Comparison of ENCODE assay signal across 8 cellular contexts in genomic region chr14:104723651-104724406, GRCh38. TPM values are rescaled to one million over a fixed set of nuclear protein-coding genes. Genes with fewer than 3 reads are reported as not detected.
DNase-seq lines count a peak whose midpoint lies in the region; ATAC-seq and TF ChIP-seq lines count a peak whose summit lies in the region.

TSS of gene ADSS1 (plus strand) at chr14:104724229. CDS start at chr14:104724271, 42 bp downstream.

- DNase-seq in NCI-H1417 (lab: John Stamatoyannopoulos, UW) (peak; percentile 37 to 80 (median 77)), NCI-H1417 treated with DMSO at 0.1 percent for 48 hours (lab: John Stamatoyannopoulos, UW) (no peak), SJCRH30 (no peak), left ventricle myocardium inferior (peak; percentile 80), psoas muscle (peak; percentile 78 to 87)

- peak; percentile 44 for ATAC-seq in HG03135 (IDR thresholded peaks at IDR 0.05; ENCODE audit: unreplicated experiment)
- peak; percentile 47 to 59 (median 52) for ATAC-seq in psoas muscle
- ATAC-seq in GM21381 (IDR thresholded peaks at IDR 0.05; ENCODE audit: unreplicated experiment), result no peak

- no peaks in the 10 kb centered on the region for H3K9me3 Mint-ChIP-seq in activated naive CD8-positive, alpha-beta T cell (ENCODE audit: low read depth)

- no peaks in the 10 kb centered on the region for H3K4me1 Mint-ChIP-seq in activated naive CD8-positive, alpha-beta T cell (ENCODE audit: low read depth)

- H3K27ac Mint-ChIP-seq in activated naive CD8-positive, alpha-beta T cell, result no peak within 1 kb of the TSS

- H3K27me3 ChIP-seq in SJCRH30, result peaks cover 18% of the 10 kb centered on the region; the same call in 1 of the 2 replicates
- no peaks in the 10 kb centered on the region for H3K27me3 ChIP-seq in left ventricle myocardium inferior (ENCODE audit: low read depth)
- H3K27me3 ChIP-seq in psoas muscle (ENCODE audit: insufficient read depth in 3 of 3, low read length in 2 of 3), result no peaks in the 10 kb centered on the region

- peak within 1 kb of the TSS; percentile 56 for H3K4me3 Mint-ChIP-seq in activated naive CD8-positive, alpha-beta T cell

- H3K9me3 ChIP-seq in SJCRH30 (replicated peaks) (no peaks in the 10 kb centered on the region), left ventricle myocardium inferior (replicated peaks) (no peaks in the 10 kb centered on the region), psoas muscle (no peaks in the 10 kb centered on the region)

- WGBS in psoas muscle, 3 donors, result 1 to 2% (median 1%) methylated on average over 36 to 82 of the region's 82 CpGs

- H3K4me1 ChIP-seq in SJCRH30, result peaks cover 13% of the 10 kb centered on the region
- peaks cover 81% of the 10 kb centered on the region for H3K4me1 ChIP-seq in left ventricle myocardium inferior
- peaks cover 56% of the 10 kb centered on the region for H3K4me1 ChIP-seq in psoas muscle

- peak; percentile 93 for TF ChIP-seq CTCF in left ventricle myocardium inferior (IDR thresholded peaks at IDR 0.05; ENCODE audit: borderline replicate concordance)
- TF ChIP-seq CTCF in psoas muscle (IDR thresholded peaks at IDR 0.05), result peak; percentile 94

- H3K27ac ChIP-seq in SJCRH30 (no peak within 1 kb of the TSS), left ventricle myocardium inferior (replicated peaks) (peak within 1 kb of the TSS; percentile 92), psoas muscle (peak within 1 kb of the TSS; percentile 83)

- no peaks in the 10 kb centered on the region for H3K36me3 Mint-ChIP-seq in activated naive CD8-positive, alpha-beta T cell

- H3K27me3 Mint-ChIP-seq in activated naive CD8-positive, alpha-beta T cell, result no peaks in the 10 kb centered on the region

- peak within 1 kb of the TSS; percentile 41 for H3K4me3 ChIP-seq in SJCRH30
- H3K4me3 ChIP-seq in left ventricle myocardium inferior, result peak within 1 kb of the TSS; percentile 88
- H3K4me3 ChIP-seq in psoas muscle, result peak within 1 kb of the TSS; percentile 82

- H3K36me3 ChIP-seq in SJCRH30 (no peaks in the 10 kb centered on the region; the same call in 1 of the 2 replicates), left ventricle myocardium inferior (peaks cover 12% of the 10 kb centered on the region), psoas muscle (ENCODE audit: insufficient read depth in 1 of 2, low read depth in 1 of 2) (peaks cover 0 to 8% of the 10 kb centered on the region in 2 donors)

- intact Hi-C loops in left ventricle myocardium inferior (cut with micrococcal nuclease) (no loop called here), psoas muscle (cut with DNase I) (no loop called here)

RNA-seq across cellular contexts. Expression of gene ADSS1, which starts in this region (rescaled TPM):
- total RNA-seq in SJCRH30 (2014; rRNA removed; shearing (Covaris generic)), result 0.58 and 1.2 TPM in 2 replicates
- 218 TPM for total RNA-seq in left ventricle myocardium inferior
- total RNA-seq in psoas muscle, result 100 to 1,000 TPM; 201 to 359 (median 278) TPM
- 100 to 1,000 TPM; 187 to 394 (median 300) TPM for polyA plus RNA-seq in psoas muscle

Comparison
In these comparisons a context has a peak if more than half of its experiments do, and no peak if none do; other contexts are left out.
1. RNA of gene ADSS1 (total RNA-seq): 201 to 359 TPM in psoas muscle and 218 TPM in left ventricle myocardium inferior (single experiment); 0.58 to 1.2 TPM in SJCRH30; every median in the first group is over 10 times any median in the second.
2. DNase-seq: peak in NCI-H1417 (3 of 3), left ventricle myocardium inferior (single experiment) and psoas muscle (2 of 2); none in NCI-H1417 treated with DMSO at 0.1 percent for 48 hours (single experiment) and SJCRH30 (0 of 2).
3. Peak in every context shown above with its lines, with median percentiles within 50 percentile points of each other: H3K4me3 ChIP-seq.